8 cellular contexts compared by ENCODE assay signal in the genomic region with DNA sequence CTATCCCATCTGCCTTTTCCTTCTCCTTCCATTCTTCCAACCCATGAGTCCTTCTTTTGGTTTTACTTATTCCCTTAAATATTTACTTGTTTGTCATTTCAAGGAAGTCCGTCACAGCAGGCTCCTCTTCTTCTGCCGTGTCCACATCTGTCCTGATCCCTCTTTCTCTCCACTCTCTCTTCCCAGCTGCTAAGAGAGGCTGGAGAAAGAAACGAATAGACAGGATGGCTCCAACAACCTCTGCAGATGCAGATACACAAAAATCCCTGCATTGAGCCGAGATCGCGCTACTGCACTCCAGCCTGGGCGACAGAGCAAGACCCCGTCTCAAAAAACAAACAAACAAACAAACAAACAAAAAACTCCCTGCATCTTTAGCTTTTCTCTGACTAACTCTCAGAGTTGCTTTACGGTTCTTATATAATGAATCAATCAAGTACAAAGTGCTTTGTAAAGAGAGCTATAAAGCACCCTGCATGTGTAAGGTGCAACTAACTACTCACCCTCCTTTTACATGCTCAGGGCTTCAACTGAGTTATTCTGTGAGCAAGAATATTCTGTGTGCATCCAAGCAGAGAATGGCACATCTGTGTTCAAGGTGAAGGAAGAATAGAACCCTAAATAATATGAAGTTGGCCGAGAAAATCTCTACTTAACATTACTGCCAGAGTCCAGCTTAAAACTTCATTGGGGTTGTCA. TPM values are rescaled to one million over a fixed set of nuclear protein-coding genes. Genes with fewer than 3 reads are reported as not detected.
DNase-seq lines count a peak whose midpoint lies in the region; ATAC-seq and TF ChIP-seq lines count a peak whose summit lies in the region.

No MANE protein-coding gene starts in this region.

- H3K27ac ChIP-seq in DND-41 (ENCODE audit: low read length) (peak overlapping the region; percentile 90), duodenal mucosa (ENCODE audit: low read depth, low read length) (peak overlapping the region; percentile 44), osteoblast (ENCODE audit: low read depth, low read length) (no peak overlapping the region)

- no peak for DNase-seq in DND-41
- no peak for DNase-seq in osteoblast (ENCODE audit: insufficient read length, low spot score, missing footprints)
- DNase-seq in NCI-H774 (lab: John Stamatoyannopoulos, UW): no peak
- no peak for DNase-seq in ACHN

- peak overlapping the region in 2 of 3 donors; percentile 45 to 76 for H3K27ac Mint-ChIP-seq in IgD-negative memory B cell

- H3K36me3 ChIP-seq in DND-41 (ENCODE audit: insufficient read depth, low read length) (no peaks in the 10 kb centered on the region), duodenal mucosa (ENCODE audit: control insufficient read depth in 1 of 2, insufficient read depth in 2 of 2, low read length in 2 of 2) (no peaks in the 10 kb centered on the region), osteoblast (ENCODE audit: insufficient read depth, low read length) (no peaks in the 10 kb centered on the region)

- H3K4me2 ChIP-seq in DND-41 (ENCODE audit: insufficient read depth, low read length): peak overlapping the region; percentile 89
- peak overlapping the region; percentile 94 for H3K4me2 ChIP-seq in osteoblast (ENCODE audit: insufficient read depth, low read length)

- peak; percentile 4; the same call in 1 of the 3 replicates for ATAC-seq in DND-41 (ENCODE audit: insufficient read depth, low read depth)
- ATAC-seq in GM21786 (IDR thresholded peaks at IDR 0.05; ENCODE audit: unreplicated experiment): no peak
- no peak for ATAC-seq in HG03460 (IDR thresholded peaks at IDR 0.05; ENCODE audit: unreplicated experiment)

- H3K4me1 ChIP-seq in DND-41 (ENCODE audit: insufficient read depth, low read length): peaks cover 58% of the 10 kb centered on the region
- peaks cover 24 to 33% of the 10 kb centered on the region in 2 donors for H3K4me1 ChIP-seq in duodenal mucosa (ENCODE audit: control insufficient read depth in 1 of 2, insufficient read depth in 2 of 2, low read length in 2 of 2)
- peaks cover 14% of the 10 kb centered on the region for H3K4me1 ChIP-seq in osteoblast (ENCODE audit: insufficient read depth, low read length)

- TF ChIP-seq CTCF in DND-41 (IDR thresholded peaks at IDR 0.05; ENCODE audit: borderline replicate concordance, extremely low read depth, low read length, poor library complexity, severe bottlenecking): no peak
- TF ChIP-seq CTCF in osteoblast (IDR thresholded peaks at IDR 0.05; ENCODE audit: extremely low read depth, low read depth, low read length): no peak

- peak overlapping the region; percentile 82 to 93 (median 88) for H3K4me3 Mint-ChIP-seq in IgD-negative memory B cell

- H3K27me3 ChIP-seq in DND-41 (ENCODE audit: insufficient read depth, low read length, poor library complexity) (no peaks in the 10 kb centered on the region), duodenal mucosa (ENCODE audit: control insufficient read depth in 1 of 2, insufficient read depth in 2 of 2, low read length in 2 of 2) (no peaks in the 10 kb centered on the region), osteoblast (ENCODE audit: insufficient read depth, low read length) (no peaks in the 10 kb centered on the region)

- H3K79me2 ChIP-seq in DND-41 (ENCODE audit: insufficient read depth, low read length): no peaks in the 10 kb centered on the region
- H3K79me2 ChIP-seq in osteoblast (ENCODE audit: insufficient read depth, low read length): no peaks in the 10 kb centered on the region

- H4K20me1 ChIP-seq in DND-41 (ENCODE audit: insufficient read depth, low read length) (no peaks in the 10 kb centered on the region), osteoblast (ENCODE audit: insufficient read depth, low read length) (no peaks in the 10 kb centered on the region)

- H3K9ac ChIP-seq in DND-41 (ENCODE audit: low read depth, low read length): peak overlapping the region; percentile 69
- H3K9ac ChIP-seq in duodenal mucosa (ENCODE audit: low read depth in 1 of 2, low read length in 2 of 2): peak overlapping the region; percentile 63 to 90

- H3K4me3 ChIP-seq in DND-41 (ENCODE audit: low read depth in 1 of 2, low read length in 2 of 2) (peak overlapping the region; percentile 41 to 74), duodenal mucosa (ENCODE audit: low read depth in 1 of 2, low read length in 2 of 2) (peak overlapping the region; percentile 92 to 93), osteoblast (ENCODE audit: insufficient read depth, low read length) (peak overlapping the region; percentile 94)

- H3K4me1 Mint-ChIP-seq in IgD-negative memory B cell: peaks cover 15 to 18% (median 17%) of the 10 kb centered on the region in 3 donors

- H3K27me3 Mint-ChIP-seq in IgD-negative memory B cell: peaks cover 20% of the 10 kb centered on the region

- H3K36me3 Mint-ChIP-seq in IgD-negative memory B cell: no peaks in the 10 kb centered on the region

- H3K9me3 ChIP-seq in DND-41 (ENCODE audit: insufficient read depth, low read length, severe bottlenecking) (peaks cover 5% of the 10 kb centered on the region), duodenal mucosa (ENCODE audit: control insufficient read depth in 1 of 2, low read length in 2 of 2) (peaks cover 3 to 8% of the 10 kb centered on the region in 2 donors), osteoblast (ENCODE audit: low read depth, low read length) (no peaks in the 10 kb centered on the region)

- H2AFZ ChIP-seq in DND-41 (ENCODE audit: low read depth, low read length) (peak overlapping the region; percentile 74), osteoblast (ENCODE audit: low read length) (peak overlapping the region; percentile 45)

- in situ Hi-C loops in ACHN (cut with HindIII; ENCODE audit: low pct_ligation_motif_present, low pct_unique_long_range_greater_than_20kb, low sequenced_read_pairs): no loop called here

- peaks cover 3 to 9% (median 8%) of the 10 kb centered on the region in 3 donors for H3K9me3 Mint-ChIP-seq in IgD-negative memory B cell

RNA-seq across cellular contexts. Expression of a gene that starts 3.8 kb away (rescaled TPM):
- polyA plus RNA-seq in IgD-negative memory B cell: not detected
- under 0.01 and 0.29 TPM in 2 replicates for total RNA-seq in osteoblast
